8 cellular contexts compared by ENCODE assay signal in the genomic region with DNA sequence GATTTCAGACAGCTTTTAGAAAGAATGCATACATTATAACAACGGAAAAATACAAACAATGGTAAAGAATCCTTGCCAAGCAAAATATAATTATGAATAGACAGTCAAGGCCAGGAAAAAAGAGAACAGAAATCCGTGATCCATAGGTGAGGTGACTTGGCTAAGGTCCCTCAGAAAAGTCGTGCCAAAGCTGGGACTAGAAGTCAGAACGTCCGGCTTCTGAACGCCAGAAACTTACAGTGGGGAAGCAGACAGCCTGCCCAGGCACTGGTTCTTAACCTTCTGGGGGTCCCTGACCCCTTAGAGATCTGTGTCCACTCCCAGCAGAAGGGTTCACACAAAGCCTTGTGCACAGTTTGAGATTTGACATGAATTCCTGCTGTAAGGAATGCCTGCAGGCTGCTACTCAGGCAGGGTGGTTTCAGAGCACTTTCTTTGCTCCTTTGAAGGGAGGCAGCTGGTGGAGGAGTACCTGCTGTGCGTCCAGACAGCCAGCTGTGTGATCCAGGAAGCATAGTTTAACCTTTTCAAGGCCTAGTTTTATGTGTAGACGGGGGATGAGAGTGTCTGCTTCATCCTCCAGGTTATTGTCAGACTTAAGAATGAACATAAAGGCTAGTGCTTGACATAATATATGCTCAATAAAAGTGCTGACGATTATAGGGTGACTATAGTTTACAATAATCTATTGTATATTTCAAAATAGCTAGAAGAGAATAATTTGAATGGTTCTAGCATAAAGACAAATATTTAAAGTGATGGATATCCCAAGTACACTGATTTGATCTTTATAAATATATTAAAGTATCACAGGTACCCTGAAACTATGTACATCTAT. TPM values are rescaled to one million over a fixed set of nuclear protein-coding genes. Genes with fewer than 3 reads are reported as not detected.
DNase-seq lines count a peak whose midpoint lies in the region; ATAC-seq, FAIRE-seq and TF ChIP-seq lines count a peak whose summit lies in the region.

No MANE protein-coding gene starts in this region.

- H3K36me3 Mint-ChIP-seq in IgD-negative memory B cell = no peaks in the 10 kb centered on the region

- TF ChIP-seq POLR2A in HepG2 (IDR thresholded peaks at IDR 0.05; ENCODE audit: insufficient read depth in 1 of 2, low read depth in 2 of 2, low read length in 2 of 2) = no peak
- TF ChIP-seq POLR2A in suprapubic skin (IDR thresholded peaks at IDR 0.05) = no peak

- TF ChIP-seq RAD21 in HepG2 (CRISPR knock-in tag; IDR thresholded peaks at IDR 0.05) = no peak

- H3K4me3 ChIP-seq in A673 (ENCODE audit: low read depth, low read length, poor library complexity, severe bottlenecking) = peak overlapping the region; percentile 49
- H3K4me3 ChIP-seq in HepG2 (replicated peaks in 1 of 3; ENCODE audit: insufficient read depth in 1 of 3, low read depth in 2 of 3, low read length in 3 of 3) = peak overlapping the region in 2 of 3 experiments; percentile 60 to 72; a peak in 3 of 6 replicates
- peak overlapping the region; percentile 63 for H3K4me3 ChIP-seq in suprapubic skin

- no TSS peak for BruUV-seq in A673 (replicated peaks; lab: Mats Ljungman, UMichigan)
- BruUV-seq in HepG2 (replicated peaks; lab: Mats Ljungman, UMichigan) = no TSS peak

- 13% methylated on average over 9 of the region's 9 CpGs for WGBS in HepG2 (ENCODE audit: low lambda C conversion rate)
- WGBS in suprapubic skin = 29% methylated on average over 9 of the region's 9 CpGs

- peaks cover 2 to 8% (median 7%) of the 10 kb centered on the region in 3 donors for H3K4me1 Mint-ChIP-seq in IgD-negative memory B cell

- DNase-seq in A673 (ENCODE audit: low spot score) (peak; percentile 31), cerebellar cortex (ENCODE audit: low spot score) (peak; percentile 57), HepG2 (ENCODE audit: low spot score) (no peak), suprapubic skin (ENCODE audit: low spot score in 2 of 2) (no peak), NOMO-1 treated with DMSO at 0.1 percent for 48 hours (lab: John Stamatoyannopoulos, UW; ENCODE audit: unreplicated experiment) (no peak)
- no peak for DNase-seq in activated CD4-positive, CD25-positive, alpha-beta regulatory T cell treated with anti-CD3 and anti-CD28 coated beads, Interleukin-2, amount 50 U/mL, for 72 hours
- no peak for DNase-seq in stimulated activated CD4-positive, alpha-beta T cell treated with anti-CD3 and anti-CD28 coated beads, Interleukin-4, amount 100 ng/mL, for 24 hours

- peak overlapping the region; percentile 43 to 85 (median 76) for H3K4me3 Mint-ChIP-seq in IgD-negative memory B cell

- peaks cover 9% of the 10 kb centered on the region for H3K4me1 ChIP-seq in A673 (ENCODE audit: insufficient read depth, low read length, poor library complexity, severe bottlenecking)
- H3K4me1 ChIP-seq in HepG2 (ENCODE audit: insufficient read depth, low read length) = peaks cover 27% of the 10 kb centered on the region
- peaks cover 47% of the 10 kb centered on the region for H3K4me1 ChIP-seq in suprapubic skin

- TF ChIP-seq EP300 in HepG2 (IDR thresholded peaks at IDR 0.05; ENCODE audit: low read depth in 2 of 2, low read length in 2 of 2) = no peak
- TF ChIP-seq EP300 in HepG2 (CRISPR knock-in tag; IDR thresholded peaks at IDR 0.05; ENCODE audit: borderline replicate concordance) = no peak
- no peak for TF ChIP-seq EP300 in suprapubic skin (IDR thresholded peaks at IDR 0.05)

- in situ Hi-C loops in HepG2 (cut with HindIII; ENCODE audit: extremely low pct_ligation_motif_present, low pct_unique_long_range_greater_than_20kb) = no loop called here

- H3K4me2 ChIP-seq in HepG2 (ENCODE audit: low read depth, low read length) = peak overlapping the region; percentile 95

- TF ChIP-seq CTCF in A673 (conservative IDR thresholded peaks at IDR 0.05; ENCODE audit: low read depth, low read length) (no peak), HepG2 (CRISPR knock-in tag; IDR thresholded peaks at IDR 0.05) (no peak), suprapubic skin (IDR thresholded peaks at IDR 0.05) (no peak)

- CTCF ChIA-PET in A673 (lab: Charles Lee) = no interaction called here
- CTCF ChIA-PET in HepG2 (lab: Yijun Ruan, JAX; ENCODE audit: low intra/inter-chr PET ratio, low total read pairs) = no interaction called here

- H3K27me3 ChIP-seq in A673 (replicated peaks; ENCODE audit: insufficient read depth, low read depth, low read length, poor library complexity) (no peaks in the 10 kb centered on the region), HepG2 (ENCODE audit: control insufficient read depth in 1 of 2, insufficient read depth in 2 of 2, low read length in 2 of 2) (peaks cover 0 to 31% of the 10 kb centered on the region in 2 experiments; a peak in 2 of 5 replicates), suprapubic skin (no peaks in the 10 kb centered on the region)

- intact Hi-C loops in A673 (cut with micrococcal nuclease; ENCODE audit: unreplicated experiment) (no loop called here), HepG2 (cut with micrococcal nuclease; ENCODE audit: unreplicated experiment) (loop anchor here (5.0 kb wide), 1 partner anchor 35 kb away; no protein-coding TSS in a partner anchor)

- H3K9me3 ChIP-seq in A673 (ENCODE audit: low read depth, low read length, poor library complexity, severe bottlenecking) = no peaks in the 10 kb centered on the region
- H3K9me3 ChIP-seq in HepG2 (ENCODE audit: low read length) = no peaks in the 10 kb centered on the region
- no peaks in the 10 kb centered on the region for H3K9me3 ChIP-seq in suprapubic skin

- H3K27ac ChIP-seq in A673 (ENCODE audit: low read depth, low read length, poor library complexity, severe bottlenecking) (no peak overlapping the region), HepG2 (ENCODE audit: extremely low read length, insufficient read depth, low read length) (no peak overlapping the region), suprapubic skin (peak overlapping the region; percentile 93)

- H4K20me1 ChIP-seq in HepG2 (ENCODE audit: insufficient read depth, low read length) = no peaks in the 10 kb centered on the region

- H3K36me3 ChIP-seq in A673 (ENCODE audit: insufficient read depth, low read length, poor library complexity, severe bottlenecking) (no peaks in the 10 kb centered on the region), HepG2 (replicated peaks in 1 of 2; ENCODE audit: control insufficient read depth in 1 of 2, insufficient read depth in 2 of 2, low read length in 2 of 2) (no peaks in the 10 kb centered on the region), suprapubic skin (no peaks in the 10 kb centered on the region)

- H3K79me2 ChIP-seq in HepG2 (ENCODE audit: insufficient read depth, low read length) = no peaks in the 10 kb centered on the region

- no peak for FAIRE-seq in HepG2 (lab: Jason Lieb, UNC)

- H3K9me3 Mint-ChIP-seq in IgD-negative memory B cell = no peaks in the 10 kb centered on the region

- H3K27me3 Mint-ChIP-seq in IgD-negative memory B cell = peaks cover 9% of the 10 kb centered on the region

- POLR2A ChIA-PET in A673 (lab: Charles Lee; ENCODE audit: low non-redundant PET) = interaction anchor here (0.6 kb wide), 1 partner anchor 444 kb away, joined by 4 read pairs; no protein-coding TSS in a partner anchor
- POLR2A ChIA-PET in HepG2 (lab: Yijun Ruan, JAX) = no interaction called here

- H3K9ac ChIP-seq in HepG2 (ENCODE audit: insufficient read depth, low read depth, low read length) = no peak overlapping the region

- H3K27ac Mint-ChIP-seq in IgD-negative memory B cell = no peak overlapping the region

- peak; percentile 61 for ATAC-seq in HepG2

- H2AFZ ChIP-seq in HepG2 (ENCODE audit: low read length) = peak overlapping the region; percentile 46

RNA-seq across cellular contexts. Expression of a gene that starts 0.9 kb away (rescaled TPM):
- total RNA-seq in A673 (2021) (0.64 and 1.7 TPM in 2 replicates), HepG2 (2016; rRNA removed; fragmentation: Illumina TruSeq; extraction: Trizol) (0.27 TPM in 1 of 2 replicates, not detected in the other), suprapubic skin (10 to 100 TPM; 45.4 to 75.3 (median 65.3) TPM)
- polyA plus RNA-seq in IgD-negative memory B cell (0.36 TPM), HepG2 (2011; rRNA removed) (0.18 and 0.39 TPM in 2 replicates)
- total RNA-seq in HepG2 (2016; cell fraction: cytosol; rRNA removed; fragmentation: Illumina TruSeq; extraction: Trizol; ENCODE audit: low read depth) = not detected in 2 replicates
- total RNA-seq in HepG2 (2016; cell fraction: insoluble cytoplasmic fraction; rRNA removed; fragmentation: Illumina TruSeq; extraction: Trizol) = 0.11 TPM in 1 of 2 replicates, not detected in the other
- total RNA-seq in HepG2 (2016; cell fraction: membrane; rRNA removed; fragmentation: Illumina TruSeq; extraction: Trizol) = not detected in 2 replicates
- not detected in 2 replicates for total RNA-seq in HepG2 (2016; cell fraction: nucleus; rRNA removed; fragmentation: Illumina TruSeq; extraction: Trizol)
- 0.05 and 0.23 TPM in 2 replicates for polyA plus RNA-seq in HepG2 (2011; cell fraction: cytosol; rRNA removed)
- polyA plus RNA-seq in HepG2 (2011; cell fraction: nucleus; rRNA removed) = 0.18 and 0.38 TPM in 2 replicates
- 0.21 and 0.28 TPM in 2 replicates for polyA plus RNA-seq in HepG2 (2012)
- polyA plus RNA-seq in HepG2 (2016; cell fraction: cytosol; fragmentation: Illumina TruSeq; extraction: Trizol; ENCODE audit: low read depth) = not detected in 2 replicates
- not detected in 2 replicates for polyA plus RNA-seq in HepG2 (2016; cell fraction: insoluble cytoplasmic fraction; fragmentation: Illumina TruSeq; extraction: Trizol; ENCODE audit: low read depth)
- polyA plus RNA-seq in HepG2 (2016; cell fraction: membrane; fragmentation: Illumina TruSeq; extraction: Trizol; ENCODE audit: low read depth) = not detected in 2 replicates
- polyA plus RNA-seq in HepG2 (2016; cell fraction: nucleus; fragmentation: Illumina TruSeq; extraction: Trizol; ENCODE audit: insufficient read depth, low read depth) = 0.48 TPM in 1 of 2 replicates, not detected in the other
- 0.51 and 1.4 TPM in 2 replicates for polyA minus RNA-seq in HepG2 (2011; rRNA and poly(A)+ RNA removed; ENCODE audit: low replicate concordance)
- not detected in 2 replicates for polyA minus RNA-seq in HepG2 (2011; cell fraction: cytosol; rRNA and poly(A)+ RNA removed)
- 0.13 and 0.87 TPM in 2 replicates for polyA minus RNA-seq in HepG2 (2011; cell fraction: nucleus; rRNA and poly(A)+ RNA removed)

RNA-seq across cellular contexts. Expression of a gene that starts 30.9 kb away (rescaled TPM):
- total RNA-seq in A673 (2021) = 237 and 244 TPM in 2 replicates
- polyA plus RNA-seq in IgD-negative memory B cell = 124 TPM
- total RNA-seq in HepG2 (2016; rRNA removed; fragmentation: Illumina TruSeq; extraction: Trizol) = 149 and 210 TPM in 2 replicates
- total RNA-seq in HepG2 (2016; cell fraction: cytosol; rRNA removed; fragmentation: Illumina TruSeq; extraction: Trizol; ENCODE audit: low read depth) = 27.1 and 35.7 TPM in 2 replicates
- 145 and 212 TPM in 2 replicates for total RNA-seq in HepG2 (2016; cell fraction: insoluble cytoplasmic fraction; rRNA removed; fragmentation: Illumina TruSeq; extraction: Trizol)
- total RNA-seq in HepG2 (2016; cell fraction: membrane; rRNA removed; fragmentation: Illumina TruSeq; extraction: Trizol) = 84.4 and 87.9 TPM in 2 replicates
- total RNA-seq in HepG2 (2016; cell fraction: nucleus; rRNA removed; fragmentation: Illumina TruSeq; extraction: Trizol) = 98.3 and 111 TPM in 2 replicates
- polyA plus RNA-seq in HepG2 (2011; rRNA removed) = 77.3 and 89.0 TPM in 2 replicates
- polyA plus RNA-seq in HepG2 (2011; cell fraction: cytosol; rRNA removed) = 49.1 and 57.0 TPM in 2 replicates
- polyA plus RNA-seq in HepG2 (2011; cell fraction: nucleus; rRNA removed) = 50.7 and 55.7 TPM in 2 replicates
- 65.5 and 78.7 TPM in 2 replicates for polyA plus RNA-seq in HepG2 (2012)
- 15.0 and 20.3 TPM in 2 replicates for polyA plus RNA-seq in HepG2 (2016; cell fraction: cytosol; fragmentation: Illumina TruSeq; extraction: Trizol; ENCODE audit: low read depth)
- 121 and 123 TPM in 2 replicates for polyA plus RNA-seq in HepG2 (2016; cell fraction: insoluble cytoplasmic fraction; fragmentation: Illumina TruSeq; extraction: Trizol; ENCODE audit: low read depth)
- polyA plus RNA-seq in HepG2 (2016; cell fraction: membrane; fragmentation: Illumina TruSeq; extraction: Trizol; ENCODE audit: low read depth) = 29.6 and 36.5 TPM in 2 replicates
- 67.9 and 69.0 TPM in 2 replicates for polyA plus RNA-seq in HepG2 (2016; cell fraction: nucleus; fragmentation: Illumina TruSeq; extraction: Trizol; ENCODE audit: insufficient read depth, low read depth)
- 117 and 141 TPM in 2 replicates for polyA minus RNA-seq in HepG2 (2011; rRNA and poly(A)+ RNA removed; ENCODE audit: low replicate concordance)
- 108 and 126 TPM in 2 replicates for polyA minus RNA-seq in HepG2 (2011; cell fraction: cytosol; rRNA and poly(A)+ RNA removed)
- 187 and 216 TPM in 2 replicates for polyA minus RNA-seq in HepG2 (2011; cell fraction: nucleus; rRNA and poly(A)+ RNA removed)
- 100 to 1,000 TPM; 273 to 365 (median 320) TPM for total RNA-seq in suprapubic skin

Comparison
In these comparisons a context has a peak if more than half of its experiments do, and no peak if none do; other contexts are left out.
1. DNase-seq: peak in A673 (single experiment) and cerebellar cortex (single experiment); none in HepG2 (single experiment), suprapubic skin (0 of 2), activated CD4-positive, CD25-positive, alpha-beta regulatory T cell treated with anti-CD3 and anti-CD28 coated beads, Interleukin-2, amount 50 U/mL, for 72 hours (single experiment), NOMO-1 treated with DMSO at 0.1 percent for 48 hours (single experiment) and stimulated activated CD4-positive, alpha-beta T cell treated with anti-CD3 and anti-CD28 coated beads, Interleukin-4, amount 100 ng/mL, for 24 hours (single experiment).
2. RNA of a gene that starts 0.9 kb away (total RNA-seq): 45.4 to 75.3 TPM in suprapubic skin; 0.64 to 1.7 TPM in A673 and 0.11 to 0.27 TPM in HepG2; every median in the first group is over 10 times any median in the second.
3. Peak in every context shown above with its lines, with median percentiles within 50 percentile points of each other: H3K4me3 ChIP-seq.